Comparison of ENCODE assay signal across 18 cellular contexts in genomic region chr4:148311493-148311892, GRCh38.
"Had no signal": no experiment of that assay in that cellular context is flagged by ENCODE, and none has a peak within 500 bp of the region (broad histone marks: within the 10 kb centered on the region; RNA-seq: fewer than 3 reads in every experiment).

No MANE protein-coding gene starts in this region.

- H3K36me3 ChIP-seq: cardiac muscle cell, left ventricle myocardium inferior, upper lobe of right lung had no signal

- DNase-seq: activated CD4-positive, alpha-beta T cell treated with anti-CD3 and anti-CD28 coated beads for 4 hours; activated CD8-positive, alpha-beta memory T cell treated with anti-CD3 and anti-CD28 coated beads for 24 hours; activated effector memory CD4-positive, alpha-beta T cell treated with Interleukin-2 at 50 U/mL for 16 hours; aorta; head of caudate nucleus; left ventricle myocardium inferior; small intestine; stimulated activated naive B cell treated with anti-CD40 and anti-IgM and Interleukin-4, amounts not matched to agents 10 μg/mL and 1 μg/mL and 100 μg/mL, for 72 hours; T-helper 9 cell; upper lobe of right lung had no signal

- FAIRE-seq: endometrium, islet of Langerhans, small intestine had no signal

- H3K36me3 Mint-ChIP-seq: activated naive CD8-positive, alpha-beta T cell; memory B cell; stimulated activated naive B cell treated with anti-CD40 and anti-IgM and Interleukin-4, amounts not matched to agents 10 μg/mL and 1 μg/mL and 100 μg/mL, for 72 hours had no signal

- H3K27me3 ChIP-seq: cardiac muscle cell, foreskin keratinocyte, upper lobe of right lung had no signal

- H3K9me3 Mint-ChIP-seq: stimulated activated naive B cell treated with anti-CD40 and anti-IgM and Interleukin-4, amounts not matched to agents 10 μg/mL and 1 μg/mL and 100 μg/mL, for 72 hours had no signal

- H3K9me3 ChIP-seq: left ventricle myocardium inferior, upper lobe of right lung had no signal

- H3K4me3 Mint-ChIP-seq: activated naive CD8-positive, alpha-beta T cell; memory B cell; neural crest cell; stimulated activated naive B cell treated with anti-CD40 and anti-IgM and Interleukin-4, amounts not matched to agents 10 μg/mL and 1 μg/mL and 100 μg/mL, for 72 hours had no signal

- H3K27me3 Mint-ChIP-seq: activated naive CD8-positive, alpha-beta T cell; memory B cell; stimulated activated naive B cell treated with anti-CD40 and anti-IgM and Interleukin-4, amounts not matched to agents 10 μg/mL and 1 μg/mL and 100 μg/mL, for 72 hours had no signal

- H3K4me1 Mint-ChIP-seq: neural crest cell; stimulated activated naive B cell treated with anti-CD40 and anti-IgM and Interleukin-4, amounts not matched to agents 10 μg/mL and 1 μg/mL and 100 μg/mL, for 72 hours had no signal

- H3K27ac ChIP-seq: cardiac muscle cell, foreskin keratinocyte, left ventricle myocardium inferior, upper lobe of right lung had no signal

- H3K4me3 ChIP-seq: cardiac muscle cell, left ventricle myocardium inferior, upper lobe of right lung had no signal

- H3K27ac Mint-ChIP-seq: activated naive CD8-positive, alpha-beta T cell; memory B cell; stimulated activated naive B cell treated with anti-CD40 and anti-IgM and Interleukin-4, amounts not matched to agents 10 μg/mL and 1 μg/mL and 100 μg/mL, for 72 hours had no signal

- H3K4me1 ChIP-seq: foreskin keratinocyte had no signal

- ATAC-seq: esophagus mucosa, foreskin keratinocyte, upper lobe of right lung had no signal
